ENCODE assay signal across 20 cellular contexts in genomic region chr4:87165886-87166285, GRCh38. TPM values are rescaled to one million over a fixed set of nuclear protein-coding genes. Genes with fewer than 3 reads are reported as not detected.
DNase-seq lines count a peak whose midpoint lies in the region; ATAC-seq, FAIRE-seq and TF ChIP-seq lines count a peak whose summit lies in the region.
"Had no signal": no experiment of that assay in that cellular context is flagged by ENCODE, and none has a peak within 500 bp of the region (broad histone marks: within the 10 kb centered on the region; RNA-seq: fewer than 3 reads in every experiment).

No MANE protein-coding gene starts in this region.

- H3K4me3 ChIP-seq in kidney (ENCODE audit: low read length in 2 of 2) (no peak overlapping the region), right lobe of liver (no peak overlapping the region)
- H3K4me3 ChIP-seq: A549, BLaER1, GM12878, GM23248, HAP-1, K562 had no signal

- no peaks in the 10 kb centered on the region for H3K9me3 ChIP-seq in kidney (ENCODE audit: control insufficient read depth in 1 of 2, low read length in 2 of 2)
- no peaks in the 10 kb centered on the region for H3K9me3 ChIP-seq in right lobe of liver
- H3K9me3 ChIP-seq: A549, BLaER1, HAP-1 had no signal

- DNase-seq in NCI-H526 (lab: John Stamatoyannopoulos, UW) = peak; percentile 6 to 19
- no peak for DNase-seq in NCI-H526 treated with DMSO at 0.1 percent for 48 hours (lab: John Stamatoyannopoulos, UW)
- no peak for DNase-seq in kidney
- DNase-seq in right lobe of liver = no peak
- DNase-seq in GF-D8 (lab: John Stamatoyannopoulos, UW) = no peak
- no peak for DNase-seq in NCI-H2081 (lab: John Stamatoyannopoulos, UW)
- DNase-seq: Calu3; CD8-positive, alpha-beta T cell; DMS79 treated with DMSO at 0.1 percent for 48 hours; GM23248; IMR-90 had no signal

- H3K4me1 ChIP-seq in kidney (ENCODE audit: control insufficient read depth in 1 of 2, insufficient read depth in 1 of 2, low read depth in 1 of 2, low read length in 2 of 2) = peaks cover 0 to 4% of the 10 kb centered on the region in 2 donors
- peaks cover 0 to 5% (median 0%) of the 10 kb centered on the region in 4 donors for H3K4me1 ChIP-seq in right lobe of liver
- H3K4me1 ChIP-seq: A549, BLaER1 had no signal

- H3K36me3 ChIP-seq in kidney (ENCODE audit: control insufficient read depth in 1 of 2, insufficient read depth in 2 of 2, low read length in 2 of 2) (no peaks in the 10 kb centered on the region), right lobe of liver (no peaks in the 10 kb centered on the region)
- H3K36me3 ChIP-seq: HAP-1 had no signal

- intact Hi-C loops in kidney (cut with DNase I) (no loop called here), right lobe of liver (cut with DNase I) (no loop called here)

- FAIRE-seq in kidney (lab: Jason Lieb, UNC) = peak; percentile 66
- FAIRE-seq: A549, GM12878, GM19239, K562 had no signal

- ATAC-seq in right lobe of liver (peak; percentile 90 to 94 (median 92)), HG02759 (IDR thresholded peaks at IDR 0.05; ENCODE audit: unreplicated experiment) (no peak)
- ATAC-seq: A549; CD8-positive, alpha-beta T cell; GM12878; K562 had no signal

- H3K27ac ChIP-seq in kidney (ENCODE audit: low read depth in 2 of 2, low read length in 2 of 2) (no peak overlapping the region), right lobe of liver (peak overlapping the region in 1 of 3 donors; percentile 4)
- H3K27ac ChIP-seq: 22Rv1, A549, BLaER1, GM23248, HL-60 had no signal

- no peak for TF ChIP-seq CTCF in kidney (IDR thresholded peaks at IDR 0.05; ENCODE audit: borderline replicate concordance, extremely low read depth, insufficient read depth)
- no peak for TF ChIP-seq CTCF in right lobe of liver (IDR thresholded peaks at IDR 0.05)

- H3K9ac ChIP-seq in kidney (ENCODE audit: low read length in 2 of 2) = no peak overlapping the region
- H3K9ac ChIP-seq: BLaER1, GM23248 had no signal

- TF ChIP-seq POLR2A in right lobe of liver (IDR thresholded peaks at IDR 0.05) = no peak

- WGBS in right lobe of liver (ENCODE audit: insufficient coverage, low coverage, low lambda C conversion rate, missing lambda C conversion rate) = 28% methylated on average over 1 of the region's 1 CpG

- no peaks in the 10 kb centered on the region for H3K27me3 ChIP-seq in right lobe of liver
- H3K27me3 ChIP-seq: BLaER1 had no signal

RNA-seq across cellular contexts. Expression of gene KLHL8, which starts 54.5 kb away (rescaled TPM):
- 14.6 TPM for total RNA-seq in kidney
- 5.9 TPM for polyA plus RNA-seq in kidney (ENCODE audit: insufficient read depth, low read depth, low replicate concordance)
- total RNA-seq in right lobe of liver = 1 to 10 TPM; 5.5 to 9.6 (median 7.2) TPM

Comparison
In these comparisons a context has a peak if more than half of its experiments do, and no peak if none do; other contexts are left out.
1. DNase-seq: peak in NCI-H526 (2 of 2); none in NCI-H526 treated with DMSO at 0.1 percent for 48 hours (single experiment), kidney (single experiment), right lobe of liver (0 of 3), GF-D8 (single experiment) and NCI-H2081 (0 of 2).